ENCODE assay signal across 22 cellular contexts in genomic region chr4:127131527-127131926, GRCh38.
DNase-seq lines count a peak whose midpoint lies in the region; ATAC-seq, FAIRE-seq and TF ChIP-seq lines count a peak whose summit lies in the region.
"Had no signal": no experiment of that assay in that cellular context is flagged by ENCODE, and none has a peak within 500 bp of the region (broad histone marks: within the 10 kb centered on the region; RNA-seq: fewer than 3 reads in every experiment).

No MANE protein-coding gene starts in this region.

- TF ChIP-seq CTCF in HepG2 (CRISPR knock-in tag; IDR thresholded peaks at IDR 0.05) (no peak), right lobe of liver (IDR thresholded peaks at IDR 0.05) (no peak), BE2C (IDR thresholded peaks at IDR 0.05; ENCODE audit: low read depth, low read length) (no peak)

- H3K4me3 ChIP-seq in HepG2 (replicated peaks in 1 of 3; ENCODE audit: insufficient read depth in 1 of 3, low read depth in 2 of 3, low read length in 3 of 3) = no peak overlapping the region
- no peak overlapping the region for H3K4me3 ChIP-seq in right lobe of liver
- no peak overlapping the region for H3K4me3 ChIP-seq in BE2C (ENCODE audit: low read depth, low read length)
- H3K4me3 ChIP-seq: BLaER1, GM12878, GM23248, HAP-1, MG63, SJCRH30 had no signal

- TF ChIP-seq RAD21 in HepG2 (CRISPR knock-in tag; IDR thresholded peaks at IDR 0.05) = no peak

- H3K27ac ChIP-seq in HepG2 (ENCODE audit: extremely low read length, insufficient read depth, low read length) (no peak overlapping the region), right lobe of liver (no peak overlapping the region)
- H3K27ac ChIP-seq: BLaER1, GM23248, SJCRH30 had no signal

- TF ChIP-seq EP300 in HepG2 (IDR thresholded peaks at IDR 0.05; ENCODE audit: low read depth in 2 of 2, low read length in 2 of 2) (no peak), HepG2 (CRISPR knock-in tag; IDR thresholded peaks at IDR 0.05; ENCODE audit: borderline replicate concordance) (no peak)

- TF ChIP-seq POLR2A in HepG2 (IDR thresholded peaks at IDR 0.05; ENCODE audit: insufficient read depth in 1 of 2, low read depth in 2 of 2, low read length in 2 of 2) = no peak
- no peak for TF ChIP-seq POLR2A in right lobe of liver (IDR thresholded peaks at IDR 0.05)

- H3K9me3 Mint-ChIP-seq in activated CD4-positive, alpha-beta T cell treated with anti-CD3 and anti-CD28 coated beads, Interleukin-2, amount 10 ng/mL, durations not matched to agents 7 days and 5 days = peaks cover 5% of the 10 kb centered on the region
- H3K9me3 Mint-ChIP-seq: CD4-positive, alpha-beta T cell had no signal

- no peaks in the 10 kb centered on the region; a peak in 1 of 5 replicates for H3K27me3 ChIP-seq in HepG2 (ENCODE audit: control insufficient read depth in 1 of 2, insufficient read depth in 2 of 2, low read length in 2 of 2)
- H3K27me3 ChIP-seq in right lobe of liver = no peaks in the 10 kb centered on the region
- H3K27me3 ChIP-seq in BE2C = no peaks in the 10 kb centered on the region
- H3K27me3 ChIP-seq: BLaER1, MG63, SJCRH30 had no signal

- H3K9ac ChIP-seq in HepG2 (ENCODE audit: insufficient read depth, low read depth, low read length) = no peak overlapping the region
- H3K9ac ChIP-seq: BLaER1, GM23248 had no signal

- H3K36me3 ChIP-seq in HepG2 (replicated peaks in 1 of 2; ENCODE audit: control insufficient read depth in 1 of 2, insufficient read depth in 2 of 2, low read length in 2 of 2) = no peaks in the 10 kb centered on the region
- no peaks in the 10 kb centered on the region for H3K36me3 ChIP-seq in right lobe of liver
- H3K36me3 ChIP-seq in BE2C = no peaks in the 10 kb centered on the region
- H3K36me3 ChIP-seq: BLaER1, HAP-1, MG63, SJCRH30 had no signal

- POLR2A ChIA-PET in HepG2 (lab: Yijun Ruan, JAX) = no interaction called here
- POLR2A ChIA-PET in activated CD4-positive, alpha-beta T cell treated with anti-CD3 and anti-CD28 coated beads, Interleukin-2, amount 10 ng/mL, durations not matched to agents 7 days and 5 days (lab: Charles Lee) = no interaction called here

- ATAC-seq in HepG2 (no peak), right lobe of liver (no peak), GM18520 (IDR thresholded peaks at IDR 0.05; ENCODE audit: unreplicated experiment) (no peak)
- ATAC-seq: GM12878 had no signal

- H3K27me3 Mint-ChIP-seq in activated CD4-positive, alpha-beta T cell treated with anti-CD3 and anti-CD28 coated beads, Interleukin-2, amount 10 ng/mL, durations not matched to agents 7 days and 5 days = no peaks in the 10 kb centered on the region
- H3K27me3 Mint-ChIP-seq: CD4-positive, alpha-beta T cell had no signal

- no peaks in the 10 kb centered on the region for H4K20me1 ChIP-seq in HepG2 (ENCODE audit: insufficient read depth, low read length)
- H4K20me1 ChIP-seq: BLaER1 had no signal

- no peak overlapping the region for H2AFZ ChIP-seq in HepG2 (ENCODE audit: low read length)
- H2AFZ ChIP-seq: GM23248 had no signal

- WGBS in HepG2 (ENCODE audit: low lambda C conversion rate) = 4% methylated on average over 2 of the region's 2 CpGs
- WGBS in right lobe of liver (ENCODE audit: insufficient coverage, low coverage, low lambda C conversion rate, missing lambda C conversion rate) = 51% methylated on average over 2 of the region's 2 CpGs

- no peak for FAIRE-seq in HepG2 (lab: Jason Lieb, UNC)
- FAIRE-seq: GM12878, RCC 7860 had no signal

- H3K27ac Mint-ChIP-seq in activated CD4-positive, alpha-beta T cell treated with anti-CD3 and anti-CD28 coated beads, Interleukin-2, amount 10 ng/mL, durations not matched to agents 7 days and 5 days = no peak overlapping the region
- H3K27ac Mint-ChIP-seq: CD4-positive, alpha-beta T cell; T-helper 1 cell treated with Interleukin-12 subunit alpha and Interleukin-12 subunit beta and Interleukin-4 antibody, amounts not matched to agents 30 μg/mL and 1 μg/mL, for 36 hours had no signal

- DNase-seq in HepG2 (ENCODE audit: low spot score) (no peak), right lobe of liver (no peak), NCI-H2081 (lab: John Stamatoyannopoulos, UW) (peak; percentile 10 to 78), NCI-H748 treated with DMSO at 0.1 percent for 48 hours (lab: John Stamatoyannopoulos, UW) (peak; percentile 13), BE2C (no peak)
- no peak for DNase-seq in activated CD4-positive, alpha-beta T cell treated with anti-CD3 and anti-CD28 coated beads, Interleukin-2, amount 10 ng/mL, durations not matched to agents 7 days and 5 days
- DNase-seq: Caco-2; CD4-positive, alpha-beta T cell; DND-41; GM23248; MG63; NCI-H187; NCI-H774; OCI-M1; SJCRH30; T1000 had no signal

- no TSS peak for BruUV-seq in HepG2 (replicated peaks; lab: Mats Ljungman, UMichigan)

- intact Hi-C loops in HepG2 (cut with micrococcal nuclease; ENCODE audit: unreplicated experiment) = no loop called here
- intact Hi-C loops in right lobe of liver (cut with DNase I) = no loop called here

- H3K4me1 Mint-ChIP-seq in activated CD4-positive, alpha-beta T cell treated with anti-CD3 and anti-CD28 coated beads, Interleukin-2, amount 10 ng/mL, durations not matched to agents 7 days and 5 days = no peaks in the 10 kb centered on the region

- no peaks in the 10 kb centered on the region for H3K36me3 Mint-ChIP-seq in activated CD4-positive, alpha-beta T cell treated with anti-CD3 and anti-CD28 coated beads, Interleukin-2, amount 10 ng/mL, durations not matched to agents 7 days and 5 days (ENCODE audit: low read depth)

- no peaks in the 10 kb centered on the region for H3K9me3 ChIP-seq in HepG2 (ENCODE audit: low read length)
- no peaks in the 10 kb centered on the region for H3K9me3 ChIP-seq in right lobe of liver
- no peaks in the 10 kb centered on the region for H3K9me3 ChIP-seq in BE2C
- H3K9me3 ChIP-seq: BLaER1, Caco-2, HAP-1, MG63, SJCRH30 had no signal

- H3K4me1 ChIP-seq in HepG2 (ENCODE audit: insufficient read depth, low read length) = no peaks in the 10 kb centered on the region
- H3K4me1 ChIP-seq in right lobe of liver = no peaks in the 10 kb centered on the region
- no peaks in the 10 kb centered on the region for H3K4me1 ChIP-seq in BE2C
- H3K4me1 ChIP-seq: BLaER1, Caco-2, HAP-1, SJCRH30 had no signal

- CTCF ChIA-PET in HepG2 (lab: Yijun Ruan, JAX; ENCODE audit: low intra/inter-chr PET ratio, low total read pairs) = no interaction called here
- CTCF ChIA-PET in activated CD4-positive, alpha-beta T cell treated with anti-CD3 and anti-CD28 coated beads, Interleukin-2, amount 10 ng/mL, durations not matched to agents 7 days and 5 days (lab: Charles Lee) = no interaction called here

- in situ Hi-C loops in HepG2 (cut with HindIII; ENCODE audit: extremely low pct_ligation_motif_present, low pct_unique_long_range_greater_than_20kb) = no loop called here

- H3K79me2 ChIP-seq in HepG2 (ENCODE audit: insufficient read depth, low read length) = no peaks in the 10 kb centered on the region

- no peak overlapping the region for H3K4me2 ChIP-seq in HepG2 (ENCODE audit: low read depth, low read length)
- H3K4me2 ChIP-seq: BLaER1 had no signal

- no peak overlapping the region for H3K4me3 Mint-ChIP-seq in activated CD4-positive, alpha-beta T cell treated with anti-CD3 and anti-CD28 coated beads, Interleukin-2, amount 10 ng/mL, durations not matched to agents 7 days and 5 days
- H3K4me3 Mint-ChIP-seq: CD4-positive, alpha-beta T cell; T-helper 1 cell treated with Interleukin-12 subunit alpha and Interleukin-12 subunit beta and Interleukin-4 antibody, amounts not matched to agents 30 μg/mL and 1 μg/mL, for 36 hours had no signal

TF ChIP-seq in HepG2, 621 proteins besides CTCF, POLR2A, EP300 and RAD21:
- TF ChIP-seq MAFK (conservative IDR thresholded peaks at IDR 0.05 in 1 of 2, IDR thresholded peaks at IDR 0.05 in 1 of 2; ENCODE audit: low read length in 2 of 2) = peak; percentile 92 to 98
- TF ChIP-seq MXI1 (IDR thresholded peaks at IDR 0.05; ENCODE audit: borderline replicate concordance, low read depth, low read length) = no peak
- TF ChIP-seq MAFF (IDR thresholded peaks at IDR 0.05; ENCODE audit: low read depth, low read length) = peak; percentile 96
- no peak for TF ChIP-seq SOX5 (CRISPR knock-in tag; IDR thresholded peaks at IDR 0.05; ENCODE audit: borderline replicate concordance)

Comparison
In these comparisons a context has a peak if more than half of its experiments do, and no peak if none do; other contexts are left out.
1. DNase-seq: peak in NCI-H2081 (2 of 2) and NCI-H748 treated with DMSO at 0.1 percent for 48 hours (single experiment); none in HepG2 (single experiment), right lobe of liver (0 of 3), activated CD4-positive, alpha-beta T cell treated with anti-CD3 and anti-CD28 coated beads, Interleukin-2, amount 10 ng/mL, durations not matched to agents 7 days and 5 days (single experiment) and BE2C (single experiment).